ENCODE assay signal across 8 cellular contexts in genomic region chr12:101407054-101407437, GRCh38. TPM values are rescaled to one million over a fixed set of nuclear protein-coding genes. Genes with fewer than 3 reads are reported as not detected.
DNase-seq lines count a peak whose midpoint lies in the region; ATAC-seq lines count a peak whose summit lies in the region.

No MANE protein-coding gene starts in this region.

- H3K36me3 Mint-ChIP-seq in memory B cell = no peaks in the 10 kb centered on the region

- H3K27me3 Mint-ChIP-seq in memory B cell = no peaks in the 10 kb centered on the region

- H3K27ac Mint-ChIP-seq in memory B cell = peak overlapping the region; percentile 94

- no peaks in the 10 kb centered on the region for H3K36me3 ChIP-seq in urinary bladder (ENCODE audit: insufficient read depth)

- under 1% methylated on average over 18 of the region's 18 CpGs for WGBS in urinary bladder

- peak; percentile 63 for DNase-seq in DMS 273 (lab: John Stamatoyannopoulos, UW; ENCODE audit: unreplicated experiment)
- no peak for DNase-seq in DMS 273 treated with DMSO at 0.1 percent for 48 hours (lab: John Stamatoyannopoulos, UW)
- DNase-seq in NCI-H526 treated with DMSO at 0.1 percent for 48 hours (lab: John Stamatoyannopoulos, UW) = peak; percentile 51
- peak in 10 of 61 donors; percentile 23 to 59 (median 35) for DNase-seq in caudate nucleus (lab: John Stamatoyannopoulos, UW)
- DNase-seq in memory B cell (ENCODE audit: low spot score in 2 of 2) = peak in 1 of 2 donors; percentile 3
- no peak for DNase-seq in HPDE6-E6E7 (ENCODE audit: extremely low spot score)

- peak overlapping the region; percentile 98 for H3K4me3 Mint-ChIP-seq in memory B cell

- H3K4me1 ChIP-seq in urinary bladder (ENCODE audit: insufficient read depth) = no peaks in the 10 kb centered on the region

- H3K27ac ChIP-seq in caudate nucleus (ENCODE audit: low read depth, low read length) (peak overlapping the region; percentile 93), urinary bladder (ENCODE audit: low read depth) (peak overlapping the region; percentile 66)

- ATAC-seq in HG02588 (IDR thresholded peaks at IDR 0.05; ENCODE audit: unreplicated experiment) = peak; percentile 12
- ATAC-seq in memory B cell (ENCODE audit: low read depth) = peak; percentile 16

- peaks cover 8% of the 10 kb centered on the region for H3K4me1 Mint-ChIP-seq in memory B cell

- H3K4me3 ChIP-seq in urinary bladder (ENCODE audit: low read depth, low read length) = peak overlapping the region; percentile 63

- H3K9me3 Mint-ChIP-seq in memory B cell = no peaks in the 10 kb centered on the region

RNA-seq across cellular contexts. Expression of gene ARL1, which starts 0.5 kb away (rescaled TPM):
- total RNA-seq in urinary bladder = 161 TPM
- 57.9 TPM for polyA plus RNA-seq in urinary bladder

Comparison
In these comparisons a context has a peak if more than half of its experiments do, and no peak if none do; other contexts are left out.
1. DNase-seq: peak in DMS 273 (single experiment) and NCI-H526 treated with DMSO at 0.1 percent for 48 hours (single experiment); none in DMS 273 treated with DMSO at 0.1 percent for 48 hours (single experiment) and HPDE6-E6E7 (single experiment).